1 cellular context compared by ENCODE assay signal in genomic region chr19:58204566-58204965, GRCh38.
TF ChIP-seq lines count a peak whose summit lies in the region.

No MANE protein-coding gene starts in this region.

TF ChIP-seq in GM23338, 12 proteins besides CTCF, POLR2A, EP300 and RAD21 (continued from another document):
- TF ChIP-seq, protein P1, sequence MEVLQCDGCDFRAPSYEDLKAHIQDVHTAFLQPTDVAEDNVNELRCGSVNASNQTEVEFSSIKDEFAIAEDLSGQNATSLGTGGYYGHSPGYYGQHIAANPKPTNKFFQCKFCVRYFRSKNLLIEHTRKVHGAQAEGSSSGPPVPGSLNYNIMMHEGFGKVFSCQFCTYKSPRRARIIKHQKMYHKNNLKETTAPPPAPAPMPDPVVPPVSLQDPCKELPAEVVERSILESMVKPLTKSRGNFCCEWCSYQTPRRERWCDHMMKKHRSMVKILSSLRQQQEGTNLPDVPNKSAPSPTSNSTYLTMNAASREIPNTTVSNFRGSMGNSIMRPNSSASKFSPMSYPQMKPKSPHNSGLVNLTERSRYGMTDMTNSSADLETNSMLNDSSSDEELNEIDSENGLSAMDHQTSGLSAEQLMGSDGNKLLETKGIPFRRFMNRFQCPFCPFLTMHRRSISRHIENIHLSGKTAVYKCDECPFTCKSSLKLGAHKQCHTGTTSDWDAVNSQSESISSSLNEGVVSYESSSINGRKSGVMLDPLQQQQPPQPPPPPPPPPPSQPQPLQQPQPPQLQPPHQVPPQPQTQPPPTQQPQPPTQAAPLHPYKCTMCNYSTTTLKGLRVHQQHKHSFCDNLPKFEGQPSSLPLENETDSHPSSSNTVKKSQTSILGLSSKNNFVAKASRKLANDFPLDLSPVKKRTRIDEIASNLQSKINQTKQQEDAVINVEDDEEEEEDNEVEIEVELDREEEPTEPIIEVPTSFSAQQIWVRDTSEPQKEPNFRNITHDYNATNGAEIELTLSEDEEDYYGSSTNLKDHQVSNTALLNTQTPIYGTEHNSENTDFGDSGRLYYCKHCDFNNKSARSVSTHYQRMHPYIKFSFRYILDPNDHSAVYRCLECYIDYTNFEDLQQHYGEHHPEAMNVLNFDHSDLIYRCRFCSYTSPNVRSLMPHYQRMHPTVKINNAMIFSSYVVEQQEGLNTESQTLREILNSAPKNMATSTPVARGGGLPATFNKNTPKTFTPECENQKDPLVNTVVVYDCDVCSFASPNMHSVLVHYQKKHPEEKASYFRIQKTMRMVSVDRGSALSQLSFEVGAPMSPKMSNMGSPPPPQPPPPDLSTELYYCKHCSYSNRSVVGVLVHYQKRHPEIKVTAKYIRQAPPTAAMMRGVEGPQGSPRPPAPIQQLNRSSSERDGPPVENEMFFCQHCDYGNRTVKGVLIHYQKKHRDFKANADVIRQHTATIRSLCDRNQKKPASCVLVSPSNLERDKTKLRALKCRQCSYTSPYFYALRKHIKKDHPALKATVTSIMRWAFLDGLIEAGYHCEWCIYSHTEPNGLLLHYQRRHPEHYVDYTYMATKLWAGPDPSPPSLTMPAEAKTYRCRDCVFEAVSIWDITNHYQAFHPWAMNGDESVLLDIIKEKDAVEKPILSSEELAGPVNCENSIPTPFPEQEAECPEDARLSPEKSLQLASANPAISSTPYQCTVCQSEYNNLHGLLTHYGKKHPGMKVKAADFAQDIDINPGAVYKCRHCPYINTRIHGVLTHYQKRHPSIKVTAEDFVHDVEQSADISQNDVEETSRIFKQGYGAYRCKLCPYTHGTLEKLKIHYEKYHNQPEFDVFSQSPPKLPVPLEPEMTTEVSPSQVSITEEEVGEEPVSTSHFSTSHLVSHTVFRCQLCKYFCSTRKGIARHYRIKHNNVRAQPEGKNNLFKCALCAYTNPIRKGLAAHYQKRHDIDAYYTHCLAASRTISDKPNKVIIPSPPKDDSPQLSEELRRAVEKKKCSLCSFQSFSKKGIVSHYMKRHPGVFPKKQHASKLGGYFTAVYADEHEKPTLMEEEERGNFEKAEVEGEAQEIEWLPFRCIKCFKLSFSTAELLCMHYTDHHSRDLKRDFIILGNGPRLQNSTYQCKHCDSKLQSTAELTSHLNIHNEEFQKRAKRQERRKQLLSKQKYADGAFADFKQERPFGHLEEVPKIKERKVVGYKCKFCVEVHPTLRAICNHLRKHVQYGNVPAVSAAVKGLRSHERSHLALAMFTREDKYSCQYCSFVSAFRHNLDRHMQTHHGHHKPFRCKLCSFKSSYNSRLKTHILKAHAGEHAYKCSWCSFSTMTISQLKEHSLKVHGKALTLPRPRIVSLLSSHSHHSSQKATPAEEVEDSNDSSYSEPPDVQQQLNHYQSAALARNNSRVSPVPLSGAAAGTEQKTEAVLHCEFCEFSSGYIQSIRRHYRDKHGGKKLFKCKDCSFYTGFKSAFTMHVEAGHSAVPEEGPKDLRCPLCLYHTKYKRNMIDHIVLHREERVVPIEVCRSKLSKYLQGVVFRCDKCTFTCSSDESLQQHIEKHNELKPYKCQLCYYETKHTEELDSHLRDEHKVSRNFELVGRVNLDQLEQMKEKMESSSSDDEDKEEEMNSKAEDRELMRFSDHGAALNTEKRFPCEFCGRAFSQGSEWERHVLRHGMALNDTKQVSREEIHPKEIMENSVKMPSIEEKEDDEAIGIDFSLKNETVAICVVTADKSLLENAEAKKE (CRISPR knock-in tag; IDR thresholded peaks at IDR 0.05): no peak
- TF ChIP-seq ZNF114 (CRISPR knock-in tag; IDR thresholded peaks at IDR 0.05) (no peak), REST (IDR thresholded peaks at IDR 0.05; ENCODE audit: unreplicated experiment) (no peak)
- TF ChIP-seq, protein P2, sequence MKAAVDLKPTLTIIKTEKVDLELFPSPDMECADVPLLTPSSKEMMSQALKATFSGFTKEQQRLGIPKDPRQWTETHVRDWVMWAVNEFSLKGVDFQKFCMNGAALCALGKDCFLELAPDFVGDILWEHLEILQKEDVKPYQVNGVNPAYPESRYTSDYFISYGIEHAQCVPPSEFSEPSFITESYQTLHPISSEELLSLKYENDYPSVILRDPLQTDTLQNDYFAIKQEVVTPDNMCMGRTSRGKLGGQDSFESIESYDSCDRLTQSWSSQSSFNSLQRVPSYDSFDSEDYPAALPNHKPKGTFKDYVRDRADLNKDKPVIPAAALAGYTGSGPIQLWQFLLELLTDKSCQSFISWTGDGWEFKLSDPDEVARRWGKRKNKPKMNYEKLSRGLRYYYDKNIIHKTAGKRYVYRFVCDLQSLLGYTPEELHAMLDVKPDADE (IDR thresholded peaks at IDR 0.05): no peak
